8 cellular contexts compared by ENCODE assay signal in the genomic region with DNA sequence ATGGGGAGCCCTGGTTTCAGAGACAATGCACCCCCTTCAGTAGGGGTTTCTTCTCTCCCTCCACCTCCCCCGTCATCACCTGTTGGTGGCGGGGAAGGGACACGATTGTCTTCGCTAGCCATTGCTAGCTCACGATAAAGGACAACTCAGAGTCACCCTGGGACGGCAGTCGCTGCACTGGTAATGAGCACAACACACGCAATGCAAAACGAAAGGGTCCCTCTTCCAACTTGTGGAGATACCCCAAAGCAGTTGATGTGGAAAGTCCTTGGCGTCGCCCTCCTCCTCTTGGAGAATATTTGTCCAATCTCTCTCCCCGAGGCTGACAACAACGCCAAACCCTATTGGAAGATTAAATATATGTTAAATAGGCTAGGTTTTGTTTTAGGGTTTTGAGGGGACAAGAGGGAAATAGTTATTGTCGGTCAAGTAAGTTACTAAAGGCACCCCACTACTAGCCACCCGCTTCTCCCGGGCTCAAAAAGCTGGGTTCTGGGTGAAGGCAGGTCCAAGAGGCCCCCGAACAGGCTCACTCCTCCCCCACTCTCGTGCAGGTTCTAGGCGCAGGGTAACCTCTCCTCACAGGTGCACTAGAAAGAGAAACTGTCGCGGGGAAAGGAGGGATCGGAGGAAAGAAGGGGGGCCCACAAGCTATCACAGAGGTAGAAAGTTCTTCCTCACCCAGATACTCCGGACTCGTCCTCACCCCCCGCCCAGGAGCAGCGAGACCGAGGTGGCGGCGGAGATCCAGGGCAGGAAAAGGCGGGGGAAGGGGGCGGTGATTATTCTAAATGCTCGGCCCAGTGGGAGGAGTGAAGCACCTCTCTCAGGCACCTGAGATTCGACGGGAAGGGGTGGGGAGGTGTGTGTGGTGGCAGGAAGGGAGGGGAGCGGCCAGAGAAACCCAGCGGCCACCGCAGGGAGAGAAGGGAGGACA. TPM values are rescaled to one million over a fixed set of nuclear protein-coding genes. Genes with fewer than 3 reads are reported as not detected.
A peak's percentile ranks its signal among the peaks of the same experiment; 100 is the strongest.
DNase-seq lines count a peak whose midpoint lies in the region; ATAC-seq, FAIRE-seq and TF ChIP-seq lines count a peak whose summit lies in the region.

LRBA (minus strand) TSS at position 764 of the 937 bp plus-strand sequence; CDS start at position 122, 642 bp downstream.

- CTCF ChIA-PET in activated naive CD4-positive, alpha-beta T cell treated with anti-CD3 and anti-CD28 coated beads, Interleukin-2, amount 10 ng/mL, durations not matched to agents 7 days and 5 days (lab: Charles Lee) = interaction anchor here (1.0 kb wide), 1 partner anchor 11 kb away, joined by 3 read pairs; no protein-coding TSS in a partner anchor

- peak; percentile 91 for FAIRE-seq in G401.6 (lab: Jason Lieb, UNC)

- DNase-seq in HFFc6 (peak; percentile 28), NAMALWA (ENCODE audit: low spot score) (peak; percentile 86), glomerular visceral epithelial cell (ENCODE audit: extremely low spot score) (peak; percentile 83), omental fat pad (ENCODE audit: low spot score) (peak; percentile 48)
- peak; percentile 93 for DNase-seq in activated naive CD4-positive, alpha-beta T cell treated with anti-CD3 and anti-CD28 coated beads, Interleukin-2, amount 10 ng/mL, durations not matched to agents 7 days and 5 days

- ATAC-seq in SK-N-SH treated with all-trans-retinoic acid at 6 μM for 48 hours = peak; percentile 82
- ATAC-seq in omental fat pad (ENCODE audit: low FRiP score) = peak; percentile 83

- TF ChIP-seq CTCF in HFFc6 (IDR thresholded peaks at IDR 0.05) (peak; percentile 6; the same call in 1 of the 2 replicates), omental fat pad (IDR thresholded peaks at IDR 0.05) (no peak)

- H3K4me1 Mint-ChIP-seq in HFFc6 (ENCODE audit: low read depth) = peaks cover 26% of the 10 kb centered on the region
- peaks cover 31% of the 10 kb centered on the region for H3K4me1 Mint-ChIP-seq in activated naive CD4-positive, alpha-beta T cell treated with anti-CD3 and anti-CD28 coated beads, Interleukin-2, amount 10 ng/mL, durations not matched to agents 7 days and 5 days

- H3K4me3 Mint-ChIP-seq in HFFc6 = peak within 1 kb of the TSS; percentile 99
- H3K4me3 Mint-ChIP-seq in activated naive CD4-positive, alpha-beta T cell treated with anti-CD3 and anti-CD28 coated beads, Interleukin-2, amount 10 ng/mL, durations not matched to agents 7 days and 5 days = peak within 1 kb of the TSS; percentile 100

- no peaks in the 10 kb centered on the region for H3K9me3 Mint-ChIP-seq in HFFc6
- no peaks in the 10 kb centered on the region for H3K9me3 Mint-ChIP-seq in activated naive CD4-positive, alpha-beta T cell treated with anti-CD3 and anti-CD28 coated beads, Interleukin-2, amount 10 ng/mL, durations not matched to agents 7 days and 5 days

- no peaks in the 10 kb centered on the region for H3K36me3 Mint-ChIP-seq in HFFc6 (ENCODE audit: low read depth)
- peaks cover 10% of the 10 kb centered on the region for H3K36me3 Mint-ChIP-seq in activated naive CD4-positive, alpha-beta T cell treated with anti-CD3 and anti-CD28 coated beads, Interleukin-2, amount 10 ng/mL, durations not matched to agents 7 days and 5 days

- peak within 1 kb of the TSS; percentile 87 for H3K27ac ChIP-seq in temporal lobe (ENCODE audit: low read depth, low read length)

- H3K27ac Mint-ChIP-seq in HFFc6 = peak within 1 kb of the TSS; percentile 81
- H3K27ac Mint-ChIP-seq in activated naive CD4-positive, alpha-beta T cell treated with anti-CD3 and anti-CD28 coated beads, Interleukin-2, amount 10 ng/mL, durations not matched to agents 7 days and 5 days = peak within 1 kb of the TSS; percentile 99

- H3K27me3 Mint-ChIP-seq in HFFc6 (ENCODE audit: insufficient read depth) = peaks cover 1% of the 10 kb centered on the region; the same call in 1 of the 2 replicates
- peaks cover 6% of the 10 kb centered on the region for H3K27me3 Mint-ChIP-seq in activated naive CD4-positive, alpha-beta T cell treated with anti-CD3 and anti-CD28 coated beads, Interleukin-2, amount 10 ng/mL, durations not matched to agents 7 days and 5 days

TF ChIP-seq in SK-N-SH treated with all-trans-retinoic acid at 6 μM for 48 hours, 23 proteins besides CTCF, POLR2A, EP300 and RAD21:
- TF ChIP-seq TCF4 (CRISPR knock-in tag; IDR thresholded peaks at IDR 0.05; ENCODE audit: borderline replicate concordance) = no peak
- no peak for TF ChIP-seq ZNF565 (CRISPR knock-in tag; conservative IDR thresholded peaks at IDR 0.05; ENCODE audit: low read depth)
- TF ChIP-seq, protein P1, sequence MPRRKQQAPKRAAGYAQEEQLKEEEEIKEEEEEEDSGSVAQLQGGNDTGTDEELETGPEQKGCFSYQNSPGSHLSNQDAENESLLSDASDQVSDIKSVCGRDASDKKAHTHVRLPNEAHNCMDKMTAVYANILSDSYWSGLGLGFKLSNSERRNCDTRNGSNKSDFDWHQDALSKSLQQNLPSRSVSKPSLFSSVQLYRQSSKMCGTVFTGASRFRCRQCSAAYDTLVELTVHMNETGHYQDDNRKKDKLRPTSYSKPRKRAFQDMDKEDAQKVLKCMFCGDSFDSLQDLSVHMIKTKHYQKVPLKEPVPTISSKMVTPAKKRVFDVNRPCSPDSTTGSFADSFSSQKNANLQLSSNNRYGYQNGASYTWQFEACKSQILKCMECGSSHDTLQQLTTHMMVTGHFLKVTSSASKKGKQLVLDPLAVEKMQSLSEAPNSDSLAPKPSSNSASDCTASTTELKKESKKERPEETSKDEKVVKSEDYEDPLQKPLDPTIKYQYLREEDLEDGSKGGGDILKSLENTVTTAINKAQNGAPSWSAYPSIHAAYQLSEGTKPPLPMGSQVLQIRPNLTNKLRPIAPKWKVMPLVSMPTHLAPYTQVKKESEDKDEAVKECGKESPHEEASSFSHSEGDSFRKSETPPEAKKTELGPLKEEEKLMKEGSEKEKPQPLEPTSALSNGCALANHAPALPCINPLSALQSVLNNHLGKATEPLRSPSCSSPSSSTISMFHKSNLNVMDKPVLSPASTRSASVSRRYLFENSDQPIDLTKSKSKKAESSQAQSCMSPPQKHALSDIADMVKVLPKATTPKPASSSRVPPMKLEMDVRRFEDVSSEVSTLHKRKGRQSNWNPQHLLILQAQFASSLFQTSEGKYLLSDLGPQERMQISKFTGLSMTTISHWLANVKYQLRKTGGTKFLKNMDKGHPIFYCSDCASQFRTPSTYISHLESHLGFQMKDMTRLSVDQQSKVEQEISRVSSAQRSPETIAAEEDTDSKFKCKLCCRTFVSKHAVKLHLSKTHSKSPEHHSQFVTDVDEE (CRISPR knock-in tag; IDR thresholded peaks at IDR 0.05) = no peak
TF ChIP-seq in SK-N-SH treated with all-trans-retinoic acid at 6 μM for 48 hours: peak in this region for 0.

RNA-seq across cellular contexts. Expression of gene LRBA, which starts in this region (rescaled TPM):
- 10 to 100 TPM; 13.6 to 17.6 (median 15.0) TPM for total RNA-seq in HFFc6 (2021; fragmentation: NEBNext Ultra II Directional; extraction: Animal tissue kit (Norgen Biotek cat#: 25700))
- 10 to 100 TPM; 28.0 to 51.5 (median 30.9) TPM for total RNA-seq in omental fat pad
- 21.1 TPM for total RNA-seq in temporal lobe

Comparison
In these comparisons a context has a peak if more than half of its experiments do, and no peak if none do; other contexts are left out.
1. Peak in every context shown above with its lines: DNase-seq, ATAC-seq and H3K27ac ChIP-seq.
2. DNase-seq: peak in every context shown above with its lines; median percentile 93 in activated naive CD4-positive, alpha-beta T cell treated with anti-CD3 and anti-CD28 coated beads, Interleukin-2, amount 10 ng/mL, durations not matched to agents 7 days and 5 days; 86 in NAMALWA; 83 in glomerular visceral epithelial cell; 48 in omental fat pad; 28 in HFFc6.